Comparison of ENCODE assay signal across 1 cellular context in the genomic region with DNA sequence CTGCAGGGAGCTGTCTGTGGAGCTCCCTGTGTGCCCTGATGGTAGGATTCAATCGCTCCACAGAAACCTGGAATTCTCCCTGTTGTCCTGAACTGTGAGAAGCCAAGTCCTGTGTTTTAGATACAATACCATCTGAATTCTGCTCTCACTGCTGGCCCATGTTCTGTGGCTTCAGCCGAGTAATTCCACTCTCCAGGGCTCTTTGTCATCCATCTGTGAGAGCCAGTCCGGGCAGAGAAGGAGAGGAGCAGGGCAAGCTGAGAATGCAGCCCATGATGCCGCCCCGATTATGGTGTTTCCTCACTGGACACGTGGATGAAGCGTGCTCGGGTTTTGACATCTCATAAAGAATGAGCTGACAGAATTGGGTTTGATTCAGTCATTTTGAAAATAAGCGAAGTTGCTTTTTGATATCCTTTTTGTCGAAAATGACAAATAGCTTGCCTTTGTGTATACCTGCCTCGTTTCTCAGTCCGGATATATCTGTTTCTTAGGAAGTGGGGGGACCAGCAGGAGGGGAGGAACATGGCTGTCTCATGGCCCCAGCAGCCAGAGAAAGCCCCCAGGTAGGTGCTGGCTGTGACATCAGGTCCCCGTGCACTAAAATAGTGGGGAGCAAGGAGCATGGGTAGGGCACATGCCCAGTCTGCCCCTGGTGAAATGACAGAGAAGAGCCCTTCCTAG.
TF ChIP-seq lines count a peak whose summit lies in the region.

No MANE protein-coding gene starts in this region.

TF ChIP-seq in WTC11, 78 proteins besides CTCF, POLR2A, EP300 and RAD21:
- TF ChIP-seq, protein P1, sequence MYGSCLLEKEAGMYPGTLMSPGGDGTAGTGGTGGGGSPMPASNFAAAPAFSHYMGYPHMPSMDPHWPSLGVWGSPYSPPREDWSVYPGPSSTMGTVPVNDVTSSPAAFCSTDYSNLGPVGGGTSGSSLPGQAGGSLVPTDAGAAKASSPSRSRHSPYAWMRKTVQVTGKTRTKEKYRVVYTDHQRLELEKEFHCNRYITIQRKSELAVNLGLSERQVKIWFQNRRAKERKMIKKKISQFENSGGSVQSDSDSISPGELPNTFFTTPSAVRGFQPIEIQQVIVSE (CRISPR knock-in tag; IDR thresholded peaks at IDR 0.05; ENCODE audit: borderline replicate concordance): no peak
- TF ChIP-seq, protein P2, sequence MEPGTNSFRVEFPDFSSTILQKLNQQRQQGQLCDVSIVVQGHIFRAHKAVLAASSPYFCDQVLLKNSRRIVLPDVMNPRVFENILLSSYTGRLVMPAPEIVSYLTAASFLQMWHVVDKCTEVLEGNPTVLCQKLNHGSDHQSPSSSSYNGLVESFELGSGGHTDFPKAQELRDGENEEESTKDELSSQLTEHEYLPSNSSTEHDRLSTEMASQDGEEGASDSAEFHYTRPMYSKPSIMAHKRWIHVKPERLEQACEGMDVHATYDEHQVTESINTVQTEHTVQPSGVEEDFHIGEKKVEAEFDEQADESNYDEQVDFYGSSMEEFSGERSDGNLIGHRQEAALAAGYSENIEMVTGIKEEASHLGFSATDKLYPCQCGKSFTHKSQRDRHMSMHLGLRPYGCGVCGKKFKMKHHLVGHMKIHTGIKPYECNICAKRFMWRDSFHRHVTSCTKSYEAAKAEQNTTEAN (CRISPR knock-in tag; IDR thresholded peaks at IDR 0.05): no peak
TF ChIP-seq in WTC11: peak in this region for 0.
